In the genomic region with DNA sequence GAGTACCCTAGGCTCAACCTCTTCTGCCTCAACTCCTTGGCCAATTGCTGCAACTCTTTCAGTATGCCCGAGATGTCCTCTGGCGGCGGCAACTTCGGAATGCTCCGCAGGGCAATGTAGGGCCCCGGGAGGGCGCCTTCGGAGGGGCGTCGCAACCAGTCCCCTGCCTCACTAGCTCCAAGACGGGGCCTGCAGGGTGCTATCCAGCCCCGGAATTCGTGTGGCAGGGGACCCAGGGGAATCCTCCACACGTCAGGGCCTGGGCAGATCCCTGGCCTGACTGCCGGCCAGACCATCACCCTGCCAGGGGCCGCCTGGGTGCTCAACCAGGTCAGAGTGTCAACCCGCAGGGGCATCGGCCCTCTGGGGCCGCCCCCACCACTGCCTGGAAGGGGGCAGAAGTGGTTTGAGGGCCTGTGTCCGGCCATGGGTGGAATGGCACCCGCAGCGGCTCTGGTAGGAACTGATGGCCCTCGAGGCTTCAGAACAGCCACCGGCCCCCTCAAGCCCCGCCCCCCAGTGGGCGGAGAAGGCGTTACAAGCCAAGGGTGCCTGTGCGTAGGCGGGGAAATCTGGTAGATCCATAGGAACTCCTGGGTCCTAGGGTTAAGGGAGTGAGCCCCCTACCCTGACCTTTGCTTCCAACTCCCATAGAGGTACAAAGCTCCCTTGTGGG, we compare ENCODE assay signal across 31 cellular contexts. TPM values are rescaled to one million over a fixed set of nuclear protein-coding genes. Genes with fewer than 3 reads are reported as not detected.
DNase-seq lines count a peak whose midpoint lies in the region; ATAC-seq and TF ChIP-seq lines count a peak whose summit lies in the region.
"Had no signal": no experiment of that assay in that cellular context is flagged by ENCODE, and none has a peak within 500 bp of the region (broad histone marks: within the 10 kb centered on the region; RNA-seq: fewer than 3 reads in every experiment).

A gene with protein sequence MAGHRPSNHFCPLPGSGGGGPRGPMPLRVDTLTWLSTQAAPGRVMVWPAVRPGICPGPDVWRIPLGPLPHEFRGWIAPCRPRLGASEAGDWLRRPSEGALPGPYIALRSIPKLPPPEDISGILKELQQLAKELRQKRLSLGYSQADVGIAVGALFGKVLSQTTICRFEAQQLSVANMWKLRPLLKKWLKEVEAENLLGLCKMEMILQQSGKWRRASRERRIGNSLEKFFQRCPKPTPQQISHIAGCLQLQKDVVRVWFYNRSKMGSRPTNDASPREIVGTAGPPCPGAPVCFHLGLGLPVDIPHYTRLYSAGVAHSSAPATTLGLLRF (minus strand): TSS at position 465 of the 676 bp plus-strand sequence. CDS start 37 bp downstream, at position 428.

- no peaks in the 10 kb centered on the region for H3K79me1 ChIP-seq in mesendoderm (ENCODE audit: low read length)

- ATAC-seq in stimulated activated naive CD8-positive, alpha-beta T cell treated with anti-CD3 and anti-CD28 coated beads, Interleukin-15, amount 100 ng/mL, for 72 hours: peak; percentile 23
- ATAC-seq in stimulated activated naive CD8-positive, alpha-beta T cell treated with anti-CD3 and anti-CD28 coated beads, Interleukin-15, Interleukin-2, amounts not matched to agents 100 U/mL and 50 U/mL, for 24 hours: no peak
- ATAC-seq in RWPE2 (ENCODE audit: low read depth) (no peak), esophagus mucosa (no peak), GM18858 (IDR thresholded peaks at IDR 0.05; ENCODE audit: unreplicated experiment) (no peak), foreskin keratinocyte (no peak)
- ATAC-seq: body of pancreas, gastroesophageal sphincter, PC-3 had no signal

- H3K4me3 ChIP-seq in RWPE2 (ENCODE audit: severe bottlenecking): no peak within 1 kb of the TSS
- H3K4me3 ChIP-seq in mesendoderm (ENCODE audit: low read length): no peak within 1 kb of the TSS
- H3K4me3 ChIP-seq: body of pancreas, esophagus squamous epithelium, gastroesophageal sphincter, HAP-1, SJCRH30, smooth muscle cell, tibial artery had no signal

- H3K27ac ChIP-seq in RWPE2 (ENCODE audit: poor library complexity, severe bottlenecking): no peak within 1 kb of the TSS
- no peak within 1 kb of the TSS for H3K27ac ChIP-seq in mesendoderm (ENCODE audit: low read depth, low read length)
- no peak within 1 kb of the TSS for H3K27ac ChIP-seq in foreskin keratinocyte
- H3K27ac ChIP-seq: body of pancreas, C4-2B, esophagus squamous epithelium, gastroesophageal sphincter, SJCRH30, tibial artery, VCaP had no signal

- no peaks in the 10 kb centered on the region for H3K27me3 ChIP-seq in RWPE2 (ENCODE audit: insufficient read depth, poor library complexity, severe bottlenecking)
- no peaks in the 10 kb centered on the region for H3K27me3 ChIP-seq in mesendoderm (ENCODE audit: insufficient read depth, low read length, poor library complexity)
- no peaks in the 10 kb centered on the region for H3K27me3 ChIP-seq in foreskin keratinocyte
- H3K27me3 ChIP-seq: body of pancreas, esophagus squamous epithelium, gastroesophageal sphincter, SJCRH30, tibial artery had no signal

- H4K8ac ChIP-seq in mesendoderm (ENCODE audit: low read depth, low read length): no peak within 1 kb of the TSS

- no peaks in the 10 kb centered on the region for H3K4me1 Mint-ChIP-seq in stimulated activated naive CD8-positive, alpha-beta T cell treated with anti-CD3 and anti-CD28 coated beads, Interleukin-15, amount 100 ng/mL, for 72 hours

- H3K4me2 ChIP-seq in mesendoderm (ENCODE audit: low read length): no peak within 1 kb of the TSS
- H3K4me2 ChIP-seq: smooth muscle cell had no signal

- H4K5ac ChIP-seq in mesendoderm (ENCODE audit: low read length): no peak within 1 kb of the TSS

- H3K36me3 ChIP-seq in RWPE2 (ENCODE audit: low read depth) (no peaks in the 10 kb centered on the region), mesendoderm (ENCODE audit: control insufficient read depth, insufficient read depth, low read length) (no peaks in the 10 kb centered on the region)
- H3K36me3 ChIP-seq: HAP-1, SJCRH30 had no signal

- H3K18ac ChIP-seq in mesendoderm (ENCODE audit: low read length): no peak within 1 kb of the TSS

- no peak within 1 kb of the TSS for H3K4ac ChIP-seq in mesendoderm (ENCODE audit: low read depth, low read length)

- no peak for DNase-seq in stimulated activated naive CD8-positive, alpha-beta T cell treated with anti-CD3 and anti-CD28 coated beads, Interleukin-15, amount 100 ng/mL, for 72 hours
- no peak for DNase-seq in stimulated activated naive CD8-positive, alpha-beta T cell treated with anti-CD3 and anti-CD28 coated beads, Interleukin-15, Interleukin-2, amounts not matched to agents 100 U/mL and 50 U/mL, for 24 hours
- DNase-seq in RWPE2 (ENCODE audit: low spot score) (peak; percentile 42), mesendoderm (peak; percentile 13), amygdala (lab: John Stamatoyannopoulos, UW) (no peak), foreskin keratinocyte (no peak)
- DNase-seq: ACHN; activated CD4-positive, alpha-beta T cell treated with anti-CD3 and anti-CD28 coated beads, Interleukin-2, amount 50 U/mL, for 1 hour; body of pancreas; Calu3; effector CD8-positive, alpha-beta T cell; EL; esophagus squamous epithelium; KG1; NCI-H1930; NCI-H226; PC-3; retina; SJCRH30; stimulated activated CD4-positive, alpha-beta T cell treated with anti-CD3 and anti-CD28 coated beads, Interleukin-2, amount 100 ng/mL, for 48 hours; stimulated activated naive CD4-positive, alpha-beta T cell treated with Interleukin-2 at 50 U/mL for 16 hours had no signal

- WGBS in mesendoderm (ENCODE audit: extremely low coverage, insufficient coverage, low lambda C conversion rate): no CpG with 5 or more reads among the region's 29 CpGs

- no peaks in the 10 kb centered on the region for H3K27me3 Mint-ChIP-seq in stimulated activated naive CD8-positive, alpha-beta T cell treated with anti-CD3 and anti-CD28 coated beads, Interleukin-15, amount 100 ng/mL, for 72 hours

- H3K56ac ChIP-seq in mesendoderm (ENCODE audit: low read length): no peak within 1 kb of the TSS

- H3K9me3 ChIP-seq in RWPE2 (ENCODE audit: severe bottlenecking): no peaks in the 10 kb centered on the region
- H3K9me3 ChIP-seq: body of pancreas, esophagus squamous epithelium, gastroesophageal sphincter, HAP-1, SJCRH30, tibial artery had no signal

- H3K9me3 Mint-ChIP-seq in stimulated activated naive CD8-positive, alpha-beta T cell treated with anti-CD3 and anti-CD28 coated beads, Interleukin-15, amount 100 ng/mL, for 72 hours: peaks cover 0 to 17% of the 10 kb centered on the region in 2 donors
- H3K9me3 Mint-ChIP-seq: activated T-helper 2 cell treated with anti-CD3 and anti-CD28 coated beads, Interferon-gamma antibody, Interleukin-2, Interleukin-4, amounts not matched to agents 10 μg/mL and 5 μg/mL and 100 μg/mL, durations not matched to agents 14 hours and 24 hours and 36 hours had no signal

- no peak within 1 kb of the TSS for H3K9ac ChIP-seq in mesendoderm (ENCODE audit: low read length)

- H3K79me2 ChIP-seq in mesendoderm (ENCODE audit: control insufficient read depth, insufficient read depth, low read length): no peaks in the 10 kb centered on the region

- no peaks in the 10 kb centered on the region for H3K4me1 ChIP-seq in RWPE2 (ENCODE audit: insufficient read depth, poor library complexity, severe bottlenecking)
- H3K4me1 ChIP-seq in mesendoderm (ENCODE audit: control insufficient read depth, low read depth, low read length): no peaks in the 10 kb centered on the region
- H3K4me1 ChIP-seq in foreskin keratinocyte: no peaks in the 10 kb centered on the region
- H3K4me1 ChIP-seq: body of pancreas, esophagus squamous epithelium, gastroesophageal sphincter, HAP-1, SJCRH30, tibial artery had no signal

- no peak within 1 kb of the TSS for H2BK120ac ChIP-seq in mesendoderm (ENCODE audit: low read depth, low read length)

- H3K23ac ChIP-seq in mesendoderm (ENCODE audit: low read length): no peak within 1 kb of the TSS

- H2BK5ac ChIP-seq in mesendoderm (ENCODE audit: low read length): no peak within 1 kb of the TSS

- no peak within 1 kb of the TSS for H3K27ac Mint-ChIP-seq in stimulated activated naive CD8-positive, alpha-beta T cell treated with anti-CD3 and anti-CD28 coated beads, Interleukin-15, amount 100 ng/mL, for 72 hours
- H3K27ac Mint-ChIP-seq: activated T-helper 2 cell treated with anti-CD3 and anti-CD28 coated beads, Interferon-gamma antibody, Interleukin-2, Interleukin-4, amounts not matched to agents 10 μg/mL and 5 μg/mL and 100 μg/mL, durations not matched to agents 14 hours and 24 hours and 36 hours; T-helper 1 cell treated with Interleukin-12 subunit alpha and Interleukin-12 subunit beta and Interleukin-4 antibody, amounts not matched to agents 30 μg/mL and 1 μg/mL, for 36 hours had no signal

- TF ChIP-seq CTCF in RWPE2 (IDR thresholded peaks at IDR 0.05; ENCODE audit: poor library complexity, severe bottlenecking): no peak
- no peak for TF ChIP-seq CTCF in foreskin keratinocyte (conservative IDR thresholded peaks at IDR 0.05)

- no peak within 1 kb of the TSS for H2BK15ac ChIP-seq in mesendoderm (replicated peaks; ENCODE audit: low read depth)

- no peak within 1 kb of the TSS for H3K4me3 Mint-ChIP-seq in stimulated activated naive CD8-positive, alpha-beta T cell treated with anti-CD3 and anti-CD28 coated beads, Interleukin-15, amount 100 ng/mL, for 72 hours
- H3K4me3 Mint-ChIP-seq: T-helper 1 cell treated with Interleukin-12 subunit alpha and Interleukin-12 subunit beta and Interleukin-4 antibody, amounts not matched to agents 30 μg/mL and 1 μg/mL, for 36 hours had no signal

- no peak within 1 kb of the TSS for H2AK5ac ChIP-seq in mesendoderm (ENCODE audit: low read length)

RNA-seq across cellular contexts. Expression of the gene that starts here (rescaled TPM):
- under 0.01 TPM for polyA plus RNA-seq in mesendoderm (2013, experiment 1 of 2)
- polyA plus RNA-seq in mesendoderm (2013, experiment 2 of 2): under 0.01 TPM
- total RNA-seq in esophagus mucosa (0.80 TPM), foreskin keratinocyte (0.07 and 0.14 TPM in 2 replicates)
- polyA plus RNA-seq in foreskin keratinocyte: not detected in 2 replicates

Comparison
In these comparisons a context has a peak if more than half of its experiments do, and no peak if none do; other contexts are left out.
1. DNase-seq: peak in RWPE2 (single experiment) and mesendoderm (single experiment); none in stimulated activated naive CD8-positive, alpha-beta T cell treated with anti-CD3 and anti-CD28 coated beads, Interleukin-15, amount 100 ng/mL, for 72 hours (0 of 2), stimulated activated naive CD8-positive, alpha-beta T cell treated with anti-CD3 and anti-CD28 coated beads, Interleukin-15, Interleukin-2, amounts not matched to agents 100 U/mL and 50 U/mL, for 24 hours (single experiment), amygdala (0 of 56) and foreskin keratinocyte (0 of 2).